Comparison of ENCODE assay signal across 8 cellular contexts in genomic region chr13:46053162-46054012, GRCh38. TPM values are rescaled to one million over a fixed set of nuclear protein-coding genes. Genes with fewer than 3 reads are reported as not detected.
DNase-seq lines count a peak whose midpoint lies in the region; ATAC-seq and TF ChIP-seq lines count a peak whose summit lies in the region.

No MANE protein-coding gene starts in this region.

- ATAC-seq in heart left ventricle (no peak), left cardiac atrium (no peak)

- no peak overlapping the region for H3K18ac ChIP-seq in mesendoderm (ENCODE audit: low read length)

- H3K4me3 ChIP-seq in heart left ventricle (peak overlapping the region; percentile 71 to 98 (median 86)), breast epithelium (peak overlapping the region; percentile 79 to 91 (median 85)), mesendoderm (ENCODE audit: low read length) (peak overlapping the region; percentile 27), uterus (peak overlapping the region; percentile 98 to 100)

- H2BK15ac ChIP-seq in mesendoderm (replicated peaks; ENCODE audit: low read depth) = no peak overlapping the region

- H2BK120ac ChIP-seq in mesendoderm (ENCODE audit: low read depth, low read length) = no peak overlapping the region

- peaks cover 29% of the 10 kb centered on the region for H3K79me2 ChIP-seq in mesendoderm (ENCODE audit: control insufficient read depth, insufficient read depth, low read length)

- WGBS in heart left ventricle, 4 donors = 15 to 31% (median 20%) methylated on average over 18 of the region's 18 CpGs
- WGBS in mesendoderm (ENCODE audit: extremely low coverage, insufficient coverage, low lambda C conversion rate) = no CpG with 5 or more reads among the region's 18 CpGs

- no peak overlapping the region for H3K23ac ChIP-seq in mesendoderm (ENCODE audit: low read length)

- TF ChIP-seq CTCF in heart left ventricle (IDR thresholded peaks at IDR 0.05) = no peak
- no peak for TF ChIP-seq CTCF in breast epithelium (IDR thresholded peaks at IDR 0.05)
- no peak for TF ChIP-seq CTCF in uterus (IDR thresholded peaks at IDR 0.05)

- intact Hi-C loops in heart left ventricle (cut with DNase I) (loop anchor here in 1 of 10 donors (5.0 kb wide), 1 partner anchor 69 kb away; no protein-coding TSS in a partner anchor), left cardiac atrium (cut with DNase I) (no loop called here), breast epithelium (cut with DNase I; ENCODE audit: low total_unique reads) (no loop called here), uterus (cut with DNase I; ENCODE audit: low total_unique reads) (no loop called here)

- peak overlapping the region in 9 of 12 donors; percentile 74 to 96 (median 92) for H3K27ac ChIP-seq in heart left ventricle
- peak overlapping the region; percentile 93 to 97 for H3K27ac ChIP-seq in breast epithelium
- no peak overlapping the region for H3K27ac ChIP-seq in mesendoderm (ENCODE audit: low read depth, low read length)
- peak overlapping the region; percentile 93 to 94 for H3K27ac ChIP-seq in uterus

- H3K4me2 ChIP-seq in mesendoderm (ENCODE audit: low read length) = peak overlapping the region; percentile 43

- H3K9me3 ChIP-seq in heart left ventricle (no peaks in the 10 kb centered on the region), breast epithelium (no peaks in the 10 kb centered on the region), uterus (no peaks in the 10 kb centered on the region)

- no peak overlapping the region for H2AK5ac ChIP-seq in mesendoderm (ENCODE audit: low read length)

- H3K4ac ChIP-seq in mesendoderm (ENCODE audit: low read depth, low read length) = no peak overlapping the region

- H3K9ac ChIP-seq in mesendoderm (ENCODE audit: low read length) = peak overlapping the region; percentile 55

- no peak overlapping the region for H2BK5ac ChIP-seq in mesendoderm (ENCODE audit: low read length)

- peak overlapping the region; percentile 61 for H3K56ac ChIP-seq in mesendoderm (ENCODE audit: low read length)

- H4K5ac ChIP-seq in mesendoderm (ENCODE audit: low read length) = no peak overlapping the region

- no peaks in the 10 kb centered on the region for H3K79me1 ChIP-seq in mesendoderm (ENCODE audit: low read length)

- H3K4me1 ChIP-seq in heart left ventricle (peaks cover 0 to 34% (median 26%) of the 10 kb centered on the region in 12 donors), breast epithelium (peaks cover 0 to 5% of the 10 kb centered on the region in 2 donors), mesendoderm (ENCODE audit: control insufficient read depth, low read depth, low read length) (peaks cover 2% of the 10 kb centered on the region), uterus (peaks cover 0 to 6% of the 10 kb centered on the region in 2 donors)

- TF ChIP-seq POLR2A in heart left ventricle (IDR thresholded peaks at IDR 0.05) (no peak), breast epithelium (IDR thresholded peaks at IDR 0.05) (no peak), uterus (IDR thresholded peaks at IDR 0.05) (no peak)

- no peaks in the 10 kb centered on the region for H3K36me3 ChIP-seq in heart left ventricle
- no peaks in the 10 kb centered on the region for H3K36me3 ChIP-seq in breast epithelium
- H3K36me3 ChIP-seq in mesendoderm (ENCODE audit: control insufficient read depth, insufficient read depth, low read length) = no peaks in the 10 kb centered on the region
- H3K36me3 ChIP-seq in uterus = no peaks in the 10 kb centered on the region

- DNase-seq in heart left ventricle (no peak), left cardiac atrium (no peak), breast epithelium (ENCODE audit: low spot score in 2 of 2) (no peak), mesendoderm (no peak), uterus (no peak), anterior cingulate cortex (lab: John Stamatoyannopoulos, UW) (no peak), NCI-H2196 treated with DMSO at 0.1 percent for 48 hours (lab: John Stamatoyannopoulos, UW; ENCODE audit: unreplicated experiment) (no peak), NCI-H1694 (lab: John Stamatoyannopoulos, UW) (no peak)

- H4K8ac ChIP-seq in mesendoderm (ENCODE audit: low read depth, low read length) = no peak overlapping the region

- H3K27me3 ChIP-seq in heart left ventricle (no peaks in the 10 kb centered on the region), breast epithelium (no peaks in the 10 kb centered on the region), mesendoderm (ENCODE audit: insufficient read depth, low read length, poor library complexity) (no peaks in the 10 kb centered on the region), uterus (no peaks in the 10 kb centered on the region)

RNA-seq across cellular contexts. Expression of gene ZC3H13, which starts 0.8 kb away (rescaled TPM):
- total RNA-seq in heart left ventricle = 10 to 100 TPM; 19.4 to 53.3 (median 38.8) TPM
- polyA plus RNA-seq in heart left ventricle = 10 to 100 TPM; 14.6 to 18.4 TPM
- total RNA-seq in left cardiac atrium = 10 to 100 TPM; 31.7 to 32.3 TPM
- 10 to 100 TPM; 31.0 to 40.6 (median 38.9) TPM for total RNA-seq in breast epithelium
- polyA plus RNA-seq in mesendoderm (2013, experiment 1 of 2) = 62.0 TPM
- 60.4 TPM for polyA plus RNA-seq in mesendoderm (2013, experiment 2 of 2)
- total RNA-seq in uterus = 10 to 100 TPM; 16.5 to 73.0 (median 37.1) TPM

RNA-seq across cellular contexts. Expression of gene CPB2, which starts 51.4 kb away (rescaled TPM):
- not detected for total RNA-seq in heart left ventricle
- polyA plus RNA-seq in heart left ventricle = not detected
- not detected for total RNA-seq in left cardiac atrium
- total RNA-seq in breast epithelium = not detected
- polyA plus RNA-seq in mesendoderm (2013, experiment 1 of 2) = not detected
- polyA plus RNA-seq in mesendoderm (2013, experiment 2 of 2) = not detected
- under 1 TPM in 1 of 4 donors, not detected in 3; 0.28 TPM for total RNA-seq in uterus

Comparison
In these comparisons a context has a peak if more than half of its experiments do, and no peak if none do; other contexts are left out.
1. H3K4me3 ChIP-seq: peak in every context shown above with its lines; median percentile 99 in uterus; 86 in heart left ventricle; 85 in breast epithelium; 27 in mesendoderm.